ENCODE assay signal across 1 cellular context in the genomic region with DNA sequence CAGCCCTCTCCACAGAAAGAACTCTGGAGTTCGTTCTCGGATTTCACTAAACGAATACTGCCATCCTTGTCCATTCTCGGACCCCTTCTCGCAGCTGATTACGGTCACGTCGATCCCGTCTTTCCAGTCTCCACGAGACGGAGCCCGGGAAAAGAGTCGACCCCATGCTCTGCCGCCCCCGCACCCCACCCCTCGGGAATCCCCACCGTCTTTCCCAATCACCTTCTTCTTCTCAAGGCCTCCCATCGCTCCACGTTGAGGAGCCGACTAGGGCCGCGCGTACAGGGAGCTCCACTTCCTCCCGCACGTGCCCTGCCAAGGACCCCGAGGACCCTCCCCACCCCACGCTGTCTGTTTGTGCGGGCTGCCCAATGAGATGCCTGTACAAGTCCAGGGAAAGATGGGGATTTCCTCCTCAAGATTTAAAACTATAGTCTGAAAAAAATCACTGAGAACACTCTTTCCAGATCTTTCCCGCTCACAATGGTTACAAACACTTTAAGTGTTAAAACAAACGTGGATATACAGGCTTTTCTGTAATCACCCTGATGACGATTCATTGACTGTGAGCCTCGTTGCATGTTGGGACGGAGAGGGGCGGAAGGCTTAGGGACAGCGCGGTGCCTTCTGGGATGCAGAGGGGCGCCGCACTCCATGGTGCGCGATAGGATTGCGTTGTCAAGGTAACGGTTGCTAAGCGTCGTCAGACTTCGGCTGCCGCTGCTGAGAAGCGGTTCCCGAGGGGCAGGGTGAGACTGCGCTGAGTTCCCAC.
TF ChIP-seq lines count a peak whose summit lies in the region.

A gene (minus strand): TSS at position 323 of the 772 bp plus-strand sequence. CDS start 77 bp downstream, at position 246.

TF ChIP-seq in HepG2, 621 proteins besides CTCF, POLR2A, EP300 and RAD21 (continued from another document and continues in another):
- no peak for TF ChIP-seq CCAR2 (optimal IDR thresholded peaks at IDR 0.05; ENCODE audit: low read depth, low read length)
- TF ChIP-seq GATAD2A (CRISPR knock-in tag; IDR thresholded peaks at IDR 0.05), result 0 out of 2 replicates have a peak, but pooled peaks have one; percentile 32
- TF ChIP-seq SRF (IDR thresholded peaks at IDR 0.05; ENCODE audit: low read depth, low read length), result 0 out of 2 replicates have a peak, but pooled peaks have one; percentile 42
- no peak for TF ChIP-seq ZNF530 (CRISPR knock-in tag; IDR thresholded peaks at IDR 0.05; ENCODE audit: low read depth)
- TF ChIP-seq, protein P1, sequence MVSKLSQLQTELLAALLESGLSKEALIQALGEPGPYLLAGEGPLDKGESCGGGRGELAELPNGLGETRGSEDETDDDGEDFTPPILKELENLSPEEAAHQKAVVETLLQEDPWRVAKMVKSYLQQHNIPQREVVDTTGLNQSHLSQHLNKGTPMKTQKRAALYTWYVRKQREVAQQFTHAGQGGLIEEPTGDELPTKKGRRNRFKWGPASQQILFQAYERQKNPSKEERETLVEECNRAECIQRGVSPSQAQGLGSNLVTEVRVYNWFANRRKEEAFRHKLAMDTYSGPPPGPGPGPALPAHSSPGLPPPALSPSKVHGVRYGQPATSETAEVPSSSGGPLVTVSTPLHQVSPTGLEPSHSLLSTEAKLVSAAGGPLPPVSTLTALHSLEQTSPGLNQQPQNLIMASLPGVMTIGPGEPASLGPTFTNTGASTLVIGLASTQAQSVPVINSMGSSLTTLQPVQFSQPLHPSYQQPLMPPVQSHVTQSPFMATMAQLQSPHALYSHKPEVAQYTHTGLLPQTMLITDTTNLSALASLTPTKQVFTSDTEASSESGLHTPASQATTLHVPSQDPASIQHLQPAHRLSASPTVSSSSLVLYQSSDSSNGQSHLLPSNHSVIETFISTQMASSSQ (IDR thresholded peaks at IDR 0.05; ENCODE audit: low read depth), result peak; percentile 59; the same call in 1 of the 2 replicates
- TF ChIP-seq, protein P1 (CRISPR knock-in tag; IDR thresholded peaks at IDR 0.05; ENCODE audit: borderline replicate concordance), result peak; percentile 50; the same call in 1 of the 2 replicates
- no peak; the same call in 1 of the 2 replicates for TF ChIP-seq ZNF614 (CRISPR knock-in tag; IDR thresholded peaks at IDR 0.05; ENCODE audit: borderline replicate concordance)
- peak; percentile 88 for TF ChIP-seq ZFX (CRISPR knock-in tag; IDR thresholded peaks at IDR 0.05; ENCODE audit: low read depth)
- TF ChIP-seq ZNF430 (CRISPR knock-in tag; IDR thresholded peaks at IDR 0.05), result no peak
- TF ChIP-seq, protein P2, sequence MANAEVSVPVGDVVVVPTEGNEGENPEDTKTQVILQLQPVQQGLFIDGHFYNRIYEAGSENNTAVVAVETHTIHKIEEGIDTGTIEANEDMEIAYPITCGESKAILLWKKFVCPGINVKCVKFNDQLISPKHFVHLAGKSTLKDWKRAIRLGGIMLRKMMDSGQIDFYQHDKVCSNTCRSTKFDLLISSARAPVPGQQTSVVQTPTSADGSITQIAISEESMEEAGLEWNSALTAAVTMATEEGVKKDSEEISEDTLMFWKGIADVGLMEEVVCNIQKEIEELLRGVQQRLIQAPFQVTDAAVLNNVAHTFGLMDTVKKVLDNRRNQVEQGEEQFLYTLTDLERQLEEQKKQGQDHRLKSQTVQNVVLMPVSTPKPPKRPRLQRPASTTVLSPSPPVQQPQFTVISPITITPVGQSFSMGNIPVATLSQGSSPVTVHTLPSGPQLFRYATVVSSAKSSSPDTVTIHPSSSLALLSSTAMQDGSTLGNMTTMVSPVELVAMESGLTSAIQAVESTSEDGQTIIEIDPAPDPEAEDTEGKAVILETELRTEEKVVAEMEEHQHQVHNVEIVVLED (CRISPR knock-in tag; IDR thresholded peaks at IDR 0.05; ENCODE audit: borderline replicate concordance), result peak; percentile 88
- TF ChIP-seq ZFY (CRISPR knock-in tag; IDR thresholded peaks at IDR 0.05), result peak; percentile 84
- TF ChIP-seq, protein P3, sequence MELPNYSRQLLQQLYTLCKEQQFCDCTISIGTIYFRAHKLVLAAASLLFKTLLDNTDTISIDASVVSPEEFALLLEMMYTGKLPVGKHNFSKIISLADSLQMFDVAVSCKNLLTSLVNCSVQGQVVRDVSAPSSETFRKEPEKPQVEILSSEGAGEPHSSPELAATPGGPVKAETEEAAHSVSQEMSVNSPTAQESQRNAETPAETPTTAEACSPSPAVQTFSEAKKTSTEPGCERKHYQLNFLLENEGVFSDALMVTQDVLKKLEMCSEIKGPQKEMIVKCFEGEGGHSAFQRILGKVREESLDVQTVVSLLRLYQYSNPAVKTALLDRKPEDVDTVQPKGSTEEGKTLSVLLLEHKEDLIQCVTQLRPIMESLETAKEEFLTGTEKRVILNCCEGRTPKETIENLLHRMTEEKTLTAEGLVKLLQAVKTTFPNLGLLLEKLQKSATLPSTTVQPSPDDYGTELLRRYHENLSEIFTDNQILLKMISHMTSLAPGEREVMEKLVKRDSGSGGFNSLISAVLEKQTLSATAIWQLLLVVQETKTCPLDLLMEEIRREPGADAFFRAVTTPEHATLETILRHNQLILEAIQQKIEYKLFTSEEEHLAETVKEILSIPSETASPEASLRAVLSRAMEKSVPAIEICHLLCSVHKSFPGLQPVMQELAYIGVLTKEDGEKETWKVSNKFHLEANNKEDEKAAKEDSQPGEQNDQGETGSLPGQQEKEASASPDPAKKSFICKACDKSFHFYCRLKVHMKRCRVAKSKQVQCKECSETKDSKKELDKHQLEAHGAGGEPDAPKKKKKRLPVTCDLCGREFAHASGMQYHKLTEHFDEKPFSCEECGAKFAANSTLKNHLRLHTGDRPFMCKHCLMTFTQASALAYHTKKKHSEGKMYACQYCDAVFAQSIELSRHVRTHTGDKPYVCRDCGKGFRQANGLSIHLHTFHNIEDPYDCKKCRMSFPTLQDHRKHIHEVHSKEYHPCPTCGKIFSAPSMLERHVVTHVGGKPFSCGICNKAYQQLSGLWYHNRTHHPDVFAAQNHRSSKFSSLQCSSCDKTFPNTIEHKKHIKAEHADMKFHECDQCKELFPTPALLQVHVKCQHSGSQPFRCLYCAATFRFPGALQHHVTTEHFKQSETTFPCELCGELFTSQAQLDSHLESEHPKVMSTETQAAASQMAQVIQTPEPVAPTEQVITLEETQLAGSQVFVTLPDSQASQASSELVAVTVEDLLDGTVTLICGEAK (IDR thresholded peaks at IDR 0.05), result no peak
- TF ChIP-seq, protein P3 (CRISPR knock-in tag; IDR thresholded peaks at IDR 0.05), result no peak
- peak; percentile 46; the same call in 1 of the 2 replicates for TF ChIP-seq SMAD1 (CRISPR knock-in tag; IDR thresholded peaks at IDR 0.05; ENCODE audit: borderline replicate concordance, low read depth)
- TF ChIP-seq ZNF605 (CRISPR knock-in tag; IDR thresholded peaks at IDR 0.05), result no peak
- TF ChIP-seq, protein P4, sequence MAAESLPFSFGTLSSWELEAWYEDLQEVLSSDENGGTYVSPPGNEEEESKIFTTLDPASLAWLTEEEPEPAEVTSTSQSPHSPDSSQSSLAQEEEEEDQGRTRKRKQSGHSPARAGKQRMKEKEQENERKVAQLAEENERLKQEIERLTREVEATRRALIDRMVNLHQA (CRISPR knock-in tag; IDR thresholded peaks at IDR 0.05), result no peak
- no peak for TF ChIP-seq ZNF292 (CRISPR knock-in tag; IDR thresholded peaks at IDR 0.05; ENCODE audit: borderline replicate concordance, low read depth)
- TF ChIP-seq GZF1 (CRISPR knock-in tag; IDR thresholded peaks at IDR 0.05), result no peak
- TF ChIP-seq MEF2D (CRISPR knock-in tag; IDR thresholded peaks at IDR 0.05), result no peak
- no peak; the same call in 1 of the 2 replicates for TF ChIP-seq SAFB2 (CRISPR knock-in tag; IDR thresholded peaks at IDR 0.05; ENCODE audit: borderline replicate concordance, low read depth)
- TF ChIP-seq, protein P5, sequence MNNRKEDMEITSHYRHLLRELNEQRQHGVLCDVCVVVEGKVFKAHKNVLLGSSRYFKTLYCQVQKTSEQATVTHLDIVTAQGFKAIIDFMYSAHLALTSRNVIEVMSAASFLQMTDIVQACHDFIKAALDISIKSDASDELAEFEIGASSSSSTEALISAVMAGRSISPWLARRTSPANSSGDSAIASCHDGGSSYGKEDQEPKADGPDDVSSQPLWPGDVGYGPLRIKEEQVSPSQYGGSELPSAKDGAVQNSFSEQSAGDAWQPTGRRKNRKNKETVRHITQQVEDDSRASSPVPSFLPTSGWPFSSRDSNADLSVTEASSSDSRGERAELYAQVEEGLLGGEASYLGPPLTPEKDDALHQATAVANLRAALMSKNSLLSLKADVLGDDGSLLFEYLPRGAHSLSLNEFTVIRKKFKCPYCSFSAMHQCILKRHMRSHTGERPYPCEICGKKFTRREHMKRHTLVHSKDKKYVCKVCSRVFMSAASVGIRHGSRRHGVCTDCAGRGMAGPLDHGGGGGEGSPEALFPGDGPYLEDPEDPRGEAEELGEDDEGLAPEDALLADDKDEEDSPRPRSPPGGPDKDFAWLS (CRISPR knock-in tag; IDR thresholded peaks at IDR 0.05; ENCODE audit: borderline replicate concordance), result no peak
- TF ChIP-seq, protein P6, sequence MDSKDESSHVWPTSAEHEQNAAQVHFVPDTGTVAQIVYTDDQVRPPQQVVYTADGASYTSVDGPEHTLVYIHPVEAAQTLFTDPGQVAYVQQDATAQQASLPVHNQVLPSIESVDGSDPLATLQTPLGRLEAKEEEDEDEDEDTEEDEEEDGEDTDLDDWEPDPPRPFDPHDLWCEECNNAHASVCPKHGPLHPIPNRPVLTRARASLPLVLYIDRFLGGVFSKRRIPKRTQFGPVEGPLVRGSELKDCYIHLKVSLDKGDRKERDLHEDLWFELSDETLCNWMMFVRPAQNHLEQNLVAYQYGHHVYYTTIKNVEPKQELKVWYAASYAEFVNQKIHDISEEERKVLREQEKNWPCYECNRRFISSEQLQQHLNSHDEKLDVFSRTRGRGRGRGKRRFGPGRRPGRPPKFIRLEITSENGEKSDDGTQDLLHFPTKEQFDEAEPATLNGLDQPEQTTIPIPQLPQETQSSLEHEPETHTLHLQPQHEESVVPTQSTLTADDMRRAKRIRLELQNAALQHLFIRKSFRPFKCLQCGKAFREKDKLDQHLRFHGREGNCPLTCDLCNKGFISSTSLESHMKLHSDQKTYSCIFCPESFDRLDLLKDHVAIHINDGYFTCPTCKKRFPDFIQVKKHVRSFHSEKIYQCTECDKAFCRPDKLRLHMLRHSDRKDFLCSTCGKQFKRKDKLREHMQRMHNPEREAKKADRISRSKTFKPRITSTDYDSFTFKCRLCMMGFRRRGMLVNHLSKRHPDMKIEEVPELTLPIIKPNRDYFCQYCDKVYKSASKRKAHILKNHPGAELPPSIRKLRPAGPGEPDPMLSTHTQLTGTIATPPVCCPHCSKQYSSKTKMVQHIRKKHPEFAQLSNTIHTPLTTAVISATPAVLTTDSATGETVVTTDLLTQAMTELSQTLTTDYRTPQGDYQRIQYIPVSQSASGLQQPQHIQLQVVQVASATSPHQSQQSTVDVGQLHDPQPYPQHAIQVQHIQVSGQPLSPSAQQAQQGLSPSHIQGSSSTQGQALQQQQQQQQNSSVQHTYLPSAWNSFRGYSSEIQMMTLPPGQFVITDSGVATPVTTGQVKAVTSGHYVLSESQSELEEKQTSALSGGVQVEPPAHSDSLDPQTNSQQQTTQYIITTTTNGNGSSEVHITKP (CRISPR knock-in tag; IDR thresholded peaks at IDR 0.05; ENCODE audit: low read depth), result no peak
- no peak for TF ChIP-seq SP2 (CRISPR knock-in tag; IDR thresholded peaks at IDR 0.05)
- TF ChIP-seq KDM5B (CRISPR knock-in tag; IDR thresholded peaks at IDR 0.05; ENCODE audit: borderline replicate concordance), result no peak
- TF ChIP-seq, protein P7, sequence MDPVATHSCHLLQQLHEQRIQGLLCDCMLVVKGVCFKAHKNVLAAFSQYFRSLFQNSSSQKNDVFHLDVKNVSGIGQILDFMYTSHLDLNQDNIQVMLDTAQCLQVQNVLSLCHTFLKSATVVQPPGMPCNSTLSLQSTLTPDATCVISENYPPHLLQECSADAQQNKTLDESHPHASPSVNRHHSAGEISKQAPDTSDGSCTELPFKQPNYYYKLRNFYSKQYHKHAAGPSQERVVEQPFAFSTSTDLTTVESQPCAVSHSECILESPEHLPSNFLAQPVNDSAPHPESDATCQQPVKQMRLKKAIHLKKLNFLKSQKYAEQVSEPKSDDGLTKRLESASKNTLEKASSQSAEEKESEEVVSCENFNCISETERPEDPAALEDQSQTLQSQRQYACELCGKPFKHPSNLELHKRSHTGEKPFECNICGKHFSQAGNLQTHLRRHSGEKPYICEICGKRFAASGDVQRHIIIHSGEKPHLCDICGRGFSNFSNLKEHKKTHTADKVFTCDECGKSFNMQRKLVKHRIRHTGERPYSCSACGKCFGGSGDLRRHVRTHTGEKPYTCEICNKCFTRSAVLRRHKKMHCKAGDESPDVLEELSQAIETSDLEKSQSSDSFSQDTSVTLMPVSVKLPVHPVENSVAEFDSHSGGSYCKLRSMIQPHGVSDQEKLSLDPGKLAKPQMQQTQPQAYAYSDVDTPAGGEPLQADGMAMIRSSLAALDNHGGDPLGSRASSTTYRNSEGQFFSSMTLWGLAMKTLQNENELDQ (CRISPR knock-in tag; IDR thresholded peaks at IDR 0.05; ENCODE audit: borderline replicate concordance), result no peak
